ENCODE assay signal across 38 cellular contexts in genomic region chr1:89378001-89378400, GRCh38. TPM values are rescaled to one million over a fixed set of nuclear protein-coding genes. Genes with fewer than 3 reads are reported as not detected.
"Had no signal": no experiment of that assay in that cellular context is flagged by ENCODE, and none has a peak within 500 bp of the region (broad histone marks: within the 10 kb centered on the region; RNA-seq: fewer than 3 reads in every experiment).

No MANE protein-coding gene starts in this region.

- H3K27me3 Mint-ChIP-seq: activated T-cell treated with anti-CD3 and anti-CD28 coated beads, Interleukin-2, amount 50 U/mL, for 24 hours had no signal

- H3K4me1 ChIP-seq: adrenal gland, body of pancreas, breast epithelium had no signal

- ATAC-seq: activated CD4-positive, alpha-beta T cell treated with anti-CD3 and anti-CD28 coated beads for 36 hours; activated CD4-positive, CD25-positive, alpha-beta regulatory T cell treated with anti-CD3 and anti-CD28 coated beads, Interleukin-2, amount 50 U/mL, for 24 hours; activated CD8-positive, alpha-beta memory T cell treated with anti-CD3 and anti-CD28 coated beads, Interleukin-2, amount 10 ng/mL, durations not matched to agents 7 days and 5 days; activated CD8-positive, alpha-beta T cell treated with anti-CD3 and anti-CD28 coated beads, Interleukin-2, amount 10 ng/mL, durations not matched to agents 7 days and 5 days; activated naive CD4-positive, alpha-beta T cell treated with anti-CD3 and anti-CD28 coated beads, Interleukin-2, amount 50 U/mL, for 72 hours; body of pancreas had no signal

- H3K27ac ChIP-seq: adrenal gland, body of pancreas, brain microvascular endothelial cell, breast epithelium, VCaP had no signal

- H3K27ac Mint-ChIP-seq: activated CD4-positive, alpha-beta memory T cell treated with anti-CD3 and anti-CD28 coated beads, Interleukin-2, amount 10 ng/mL, durations not matched to agents 7 days and 5 days; activated CD4-positive, alpha-beta T cell treated with anti-CD3 and anti-CD28 coated beads for 36 hours; activated CD4-positive, alpha-beta T cell treated with anti-CD3 and anti-CD28 coated beads, Interleukin-2, amount 10 ng/mL, durations not matched to agents 7 days and 5 days; activated CD8-positive, alpha-beta memory T cell treated with anti-CD3 and anti-CD28 coated beads, Interleukin-2, amount 10 ng/mL, durations not matched to agents 7 days and 5 days; activated CD8-positive, alpha-beta T cell treated with anti-CD3 and anti-CD28 coated beads, Interleukin-2, amount 10 ng/mL, durations not matched to agents 7 days and 5 days; activated naive CD4-positive, alpha-beta T cell treated with anti-CD3 and anti-CD28 coated beads for 36 hours; activated naive CD4-positive, alpha-beta T cell treated with anti-CD3 and anti-CD28 coated beads, Interleukin-2, amount 50 U/mL, for 72 hours; activated naive CD8-positive, alpha-beta T cell treated with anti-CD3 and anti-CD28 coated beads for 36 hours; activated T-cell treated with anti-CD3 and anti-CD28 coated beads, Interleukin-2, amount 50 U/mL, for 24 hours; activated T-helper 2 cell treated with anti-CD3 and anti-CD28 coated beads, Interferon-gamma antibody, Interleukin-2, Interleukin-4, amounts not matched to agents 10 μg/mL and 5 μg/mL and 100 μg/mL, durations not matched to agents 14 hours and 24 hours and 36 hours; T-helper 1 cell treated with Interleukin-12 subunit alpha and Interleukin-12 subunit beta and Interleukin-4 antibody, amounts not matched to agents 30 μg/mL and 1 μg/mL, for 36 hours; T-helper 2 cell treated with Interferon-gamma antibody and Interleukin-4, amounts not matched to agents 5 μg/mL and 100 μg/mL, for 36 hours had no signal

- FAIRE-seq: astrocyte, TTC549 had no signal

- DNase-seq: activated CD4-positive, alpha-beta memory T cell treated with anti-CD3 and anti-CD28 coated beads, Interleukin-2, amount 10 ng/mL, durations not matched to agents 7 days and 5 days; activated CD4-positive, alpha-beta T cell treated with anti-CD3 and anti-CD28 coated beads for 1 hour; activated CD4-positive, alpha-beta T cell treated with anti-CD3 and anti-CD28 coated beads for 36 hours; activated CD4-positive, alpha-beta T cell treated with anti-CD3 and anti-CD28 coated beads for 48 hours; activated CD4-positive, alpha-beta T cell treated with anti-CD3 and anti-CD28 coated beads, Interleukin-2, amount 10 ng/mL, durations not matched to agents 7 days and 5 days; activated CD4-positive, alpha-beta T cell treated with anti-CD3 and anti-CD28 coated beads, Interleukin-2, amount 50 U/mL, for 48 hours; activated CD4-positive, CD25-positive, alpha-beta regulatory T cell; activated CD8-positive, alpha-beta memory T cell treated with anti-CD3 and anti-CD28 coated beads for 24 hours; activated CD8-positive, alpha-beta memory T cell treated with anti-CD3 and anti-CD28 coated beads, Interleukin-2, amount 10 ng/mL, durations not matched to agents 7 days and 5 days; activated CD8-positive, alpha-beta memory T cell treated with anti-CD3 and anti-CD28 coated beads, Interleukin-2, amount 50 U/mL, for 48 hours; activated CD8-positive, alpha-beta T cell treated with anti-CD3 and anti-CD28 coated beads, Interleukin-2, amount 10 ng/mL, durations not matched to agents 7 days and 5 days; activated effector memory CD4-positive, alpha-beta T cell treated with Interleukin-2 at 50 U/mL for 16 hours; activated gamma-delta T cell treated with Interleukin-2 at 50 U/mL for 16 hours; activated naive CD4-positive, alpha-beta T cell; activated naive CD4-positive, alpha-beta T cell treated with anti-CD3 and anti-CD28 coated beads for 36 hours; activated naive CD4-positive, alpha-beta T cell treated with anti-CD3 and anti-CD28 coated beads, Interleukin-2, amount 50 U/mL, for 16 hours; activated naive CD8-positive, alpha-beta T cell treated with anti-CD3 and anti-CD28 coated beads for 36 hours; activated T-cell treated with anti-CD3 and anti-CD28 coated beads, Interleukin-2, amount 50 U/mL, for 24 hours; activated T-cell treated with anti-CD3 and anti-CD28 coated beads, Interleukin-2, amount 50 U/mL, for 48 hours; adrenal gland; amniotic stem cell; aorta; body of pancreas; brain microvascular endothelial cell; central memory CD4-positive, alpha-beta T cell; T-helper 1 cell; T-helper 2 cell; T-helper 9 cell had no signal

- H3K36me3 ChIP-seq: adrenal gland, brain microvascular endothelial cell, breast epithelium had no signal

- H3K4me3 ChIP-seq: adrenal gland, body of pancreas, breast epithelium had no signal

- H3K27me3 ChIP-seq: adrenal gland, body of pancreas, brain microvascular endothelial cell, breast epithelium had no signal

- H3K9me3 ChIP-seq: adrenal gland, body of pancreas, breast epithelium had no signal

- H3K4me3 Mint-ChIP-seq: activated CD4-positive, alpha-beta memory T cell treated with anti-CD3 and anti-CD28 coated beads, Interleukin-2, amount 10 ng/mL, durations not matched to agents 7 days and 5 days; activated CD4-positive, alpha-beta T cell treated with anti-CD3 and anti-CD28 coated beads for 36 hours; activated CD4-positive, alpha-beta T cell treated with anti-CD3 and anti-CD28 coated beads, Interleukin-2, amount 10 ng/mL, durations not matched to agents 7 days and 5 days; activated CD8-positive, alpha-beta memory T cell treated with anti-CD3 and anti-CD28 coated beads, Interleukin-2, amount 10 ng/mL, durations not matched to agents 7 days and 5 days; activated CD8-positive, alpha-beta T cell treated with anti-CD3 and anti-CD28 coated beads, Interleukin-2, amount 10 ng/mL, durations not matched to agents 7 days and 5 days; activated naive CD4-positive, alpha-beta T cell treated with anti-CD3 and anti-CD28 coated beads for 36 hours; activated naive CD8-positive, alpha-beta T cell treated with anti-CD3 and anti-CD28 coated beads for 36 hours; activated T-cell treated with anti-CD3 and anti-CD28 coated beads, Interleukin-2, amount 50 U/mL, for 24 hours; T-helper 1 cell treated with Interleukin-12 subunit alpha and Interleukin-12 subunit beta and Interleukin-4 antibody, amounts not matched to agents 30 μg/mL and 1 μg/mL, for 36 hours; T-helper 2 cell treated with Interferon-gamma antibody and Interleukin-4, amounts not matched to agents 5 μg/mL and 100 μg/mL, for 36 hours had no signal

RNA-seq across cellular contexts. Expression of gene GBP6, which starts 14.1 kb away (rescaled TPM):
- total RNA-seq: activated T-helper 2 cell treated with anti-CD3 and anti-CD28 coated beads, Interferon-gamma antibody, Interleukin-2, Interleukin-4, amounts not matched to agents 10 μg/mL and 5 μg/mL and 100 μg/mL, durations not matched to agents 14 hours and 24 hours and 36 hours; aorta; body of pancreas; cardiac septum had no signal
